Comparison of ENCODE assay signal across 1 cellular context in the genomic region with DNA sequence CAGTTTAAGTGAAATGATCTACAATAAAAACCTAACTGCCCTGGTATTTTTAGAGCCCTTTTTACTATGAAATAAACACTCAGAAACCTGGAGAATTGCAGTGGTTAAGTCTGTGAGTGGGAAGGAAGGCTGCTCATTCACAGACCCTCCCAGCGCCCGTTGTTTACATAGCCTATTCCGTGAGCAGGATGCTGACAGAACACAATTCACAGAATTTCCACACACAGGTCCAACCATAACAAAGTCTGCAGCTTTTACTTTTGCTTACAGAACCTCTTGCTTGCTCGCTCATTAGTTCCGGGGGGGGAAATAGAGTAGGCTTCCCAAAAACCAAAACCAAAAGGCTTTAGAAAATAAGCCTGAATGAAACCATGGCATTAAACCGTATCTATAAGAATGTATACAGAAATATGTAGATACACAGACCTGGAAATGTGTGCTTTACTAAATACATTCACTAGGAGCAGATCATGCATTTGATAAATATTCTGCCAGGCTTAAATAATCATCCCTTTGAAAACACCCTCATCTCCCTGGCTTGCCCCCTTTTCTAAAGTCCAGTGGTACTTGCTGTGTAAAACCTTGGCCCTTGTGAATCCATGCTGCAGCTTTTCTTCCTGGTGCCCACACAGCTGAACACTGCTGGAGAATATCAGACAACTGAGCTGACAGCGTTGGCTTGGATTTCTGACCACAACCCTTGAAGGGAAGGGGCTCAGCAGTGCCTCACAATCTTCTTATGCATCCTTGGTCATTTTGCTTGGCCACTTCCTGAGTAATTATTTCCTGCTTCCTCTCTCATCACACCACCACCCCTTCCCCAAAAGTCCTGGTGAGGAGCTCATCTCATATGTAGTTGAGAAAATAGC.
TF ChIP-seq lines count a peak whose summit lies in the region.

No MANE protein-coding gene starts in this region.

TF ChIP-seq in IMR-90, 13 proteins besides CTCF, POLR2A, EP300 and RAD21 (continued from another document):
- TF ChIP-seq, protein P1, sequence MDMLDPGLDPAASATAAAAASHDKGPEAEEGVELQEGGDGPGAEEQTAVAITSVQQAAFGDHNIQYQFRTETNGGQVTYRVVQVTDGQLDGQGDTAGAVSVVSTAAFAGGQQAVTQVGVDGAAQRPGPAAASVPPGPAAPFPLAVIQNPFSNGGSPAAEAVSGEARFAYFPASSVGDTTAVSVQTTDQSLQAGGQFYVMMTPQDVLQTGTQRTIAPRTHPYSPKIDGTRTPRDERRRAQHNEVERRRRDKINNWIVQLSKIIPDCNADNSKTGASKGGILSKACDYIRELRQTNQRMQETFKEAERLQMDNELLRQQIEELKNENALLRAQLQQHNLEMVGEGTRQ (IDR thresholded peaks at IDR 0.05; ENCODE audit: low read depth, low read length) = no peak
- TF ChIP-seq MAFK (IDR thresholded peaks at IDR 0.05; ENCODE audit: low read depth, low read length) = peak; percentile 68
